Comparison of ENCODE assay signal across 1 cellular context in the genomic region with DNA sequence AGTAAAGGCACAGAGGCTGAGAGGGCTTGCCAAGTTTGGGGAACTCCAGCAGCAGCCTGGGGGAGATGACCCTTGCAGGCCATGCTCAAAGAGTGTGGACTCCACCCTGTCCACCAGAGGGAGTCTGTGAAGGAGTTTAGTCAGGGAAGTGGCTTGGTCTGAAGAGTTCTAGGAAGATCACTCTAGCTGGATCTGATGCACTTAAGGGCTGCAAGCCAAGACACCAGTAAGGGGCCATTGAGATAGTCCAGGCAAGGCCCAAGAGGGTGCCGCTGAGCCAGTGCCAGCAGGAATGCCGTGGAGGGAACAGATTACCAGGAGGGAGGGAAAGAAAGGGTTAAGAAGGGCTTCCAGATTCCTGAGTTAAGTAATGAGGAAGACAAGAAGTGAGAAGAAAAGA.
TF ChIP-seq lines count a peak whose summit lies in the region.

No MANE protein-coding gene starts in this region.

TF ChIP-seq in WTC11, 78 proteins besides CTCF, POLR2A, EP300 and RAD21 (continued from another document):
- TF ChIP-seq, protein P1, sequence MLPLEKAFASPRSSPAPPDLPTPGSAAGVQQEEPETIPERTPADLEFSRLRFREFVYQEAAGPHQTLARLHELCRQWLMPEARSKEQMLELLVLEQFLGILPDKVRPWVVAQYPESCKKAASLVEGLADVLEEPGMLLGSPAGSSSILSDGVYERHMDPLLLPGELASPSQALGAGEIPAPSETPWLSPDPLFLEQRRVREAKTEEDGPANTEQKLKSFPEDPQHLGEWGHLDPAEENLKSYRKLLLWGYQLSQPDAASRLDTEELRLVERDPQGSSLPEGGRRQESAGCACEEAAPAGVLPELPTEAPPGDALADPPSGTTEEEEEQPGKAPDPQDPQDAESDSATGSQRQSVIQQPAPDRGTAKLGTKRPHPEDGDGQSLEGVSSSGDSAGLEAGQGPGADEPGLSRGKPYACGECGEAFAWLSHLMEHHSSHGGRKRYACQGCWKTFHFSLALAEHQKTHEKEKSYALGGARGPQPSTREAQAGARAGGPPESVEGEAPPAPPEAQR (CRISPR knock-in tag; IDR thresholded peaks at IDR 0.05): peak; percentile 50; the same call in 1 of the 2 replicates
- TF ChIP-seq ZNF423 (CRISPR knock-in tag; IDR thresholded peaks at IDR 0.05): peak; percentile 42; the same call in 1 of the 2 replicates
- no peak for TF ChIP-seq ZNF416 (CRISPR knock-in tag; IDR thresholded peaks at IDR 0.05)
